Comparison of ENCODE assay signal across 10 cellular contexts in genomic region chr19:29578349-29578748, GRCh38. TPM values are rescaled to one million over a fixed set of nuclear protein-coding genes. Genes with fewer than 3 reads are reported as not detected.
"Had no signal": no experiment of that assay in that cellular context is flagged by ENCODE, and none has a peak within 500 bp of the region (broad histone marks: within the 10 kb centered on the region; RNA-seq: fewer than 3 reads in every experiment).

No MANE protein-coding gene starts in this region.

- H3K4me3 ChIP-seq: GM23248, GM23338, HAP-1 had no signal

- ATAC-seq: GM23338, HCT116 had no signal

- H3K27ac Mint-ChIP-seq: GM23338, HFFc6 had no signal

- H3K9me3 ChIP-seq: HAP-1 had no signal

- H3K36me3 ChIP-seq: HAP-1 had no signal

- H3K4me1 ChIP-seq: HAP-1 had no signal

- DNase-seq: GM23248, GOT3, H7, HCEC 1CT, HFFc6 had no signal

- FAIRE-seq: H1, H54 had no signal

- H3K27ac ChIP-seq: GM23248 had no signal

- H3K4me2 ChIP-seq: GM23338 had no signal

- H3K9me3 Mint-ChIP-seq: HFFc6 had no signal

- H3K4me3 Mint-ChIP-seq: GM23338, HFFc6 had no signal

- H2AFZ ChIP-seq: GM23248, GM23338 had no signal

- H3K9ac ChIP-seq: GM23248 had no signal

RNA-seq across cellular contexts. Expression of gene VSTM2B, which starts 52.6 kb away (rescaled TPM):
- total RNA-seq: GM23248, HFFc6 had no signal
- polyA plus RNA-seq: GM23248 had no signal
